8 cellular contexts compared by ENCODE assay signal in the genomic region with DNA sequence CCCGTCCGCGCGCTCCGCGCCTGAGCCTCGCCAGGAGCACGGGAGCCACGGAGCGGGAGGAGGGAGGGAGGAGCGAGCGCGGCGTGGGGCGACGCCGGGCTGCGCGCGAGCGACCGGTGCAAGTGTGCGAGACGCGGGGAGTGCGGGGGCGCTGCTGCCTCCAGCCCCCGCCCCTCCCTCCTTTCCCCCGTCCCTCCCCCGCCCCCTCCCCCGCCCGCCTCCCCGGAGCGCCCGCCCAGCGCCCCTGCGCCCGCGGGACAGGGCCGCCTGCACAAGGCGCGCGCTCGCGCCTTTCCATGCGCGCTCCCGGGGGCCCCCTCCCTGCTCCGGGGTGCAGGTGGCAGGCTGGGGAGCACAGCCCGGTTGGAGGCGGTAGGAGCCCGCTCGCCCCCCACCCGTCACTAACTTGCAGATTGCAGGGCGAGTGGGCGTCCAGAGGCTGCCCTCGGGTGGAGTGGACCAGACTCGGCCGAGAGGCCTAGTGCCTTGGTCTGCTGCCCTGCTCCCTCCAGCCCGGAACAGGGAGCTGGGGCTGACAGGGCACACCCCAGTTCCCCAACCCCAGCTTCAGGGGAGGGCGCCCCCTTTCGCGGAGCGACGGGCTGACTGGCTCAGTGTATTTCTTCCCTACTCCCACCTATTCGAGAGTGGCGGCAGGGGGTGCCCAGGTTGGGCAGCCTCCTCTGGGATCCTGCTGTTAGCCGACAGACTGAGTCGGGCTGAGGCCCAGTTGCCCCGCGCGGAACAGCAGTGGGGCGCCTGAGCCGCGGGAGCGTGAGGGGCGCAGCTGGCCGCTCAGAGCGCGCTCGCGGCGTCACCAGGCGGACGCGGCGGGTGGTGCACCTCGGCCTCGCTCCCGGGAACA. TPM values are rescaled to one million over a fixed set of nuclear protein-coding genes. Genes with fewer than 3 reads are reported as not detected.
DNase-seq lines count a peak whose midpoint lies in the region; ATAC-seq and TF ChIP-seq lines count a peak whose summit lies in the region.

A gene (minus strand): TSS at position 126 of the 865 bp plus-strand sequence. CDS start 255 bp downstream, outside the sequence.

- peak within 1 kb of the TSS; percentile 65 for H2AK5ac ChIP-seq in neuronal stem cell (ENCODE audit: low read depth, low read length)

- no peaks in the 10 kb centered on the region for H3K79me1 ChIP-seq in neuronal stem cell (ENCODE audit: low read depth, low read length)

- H3K27ac ChIP-seq in A673 (ENCODE audit: low read depth, low read length, poor library complexity, severe bottlenecking) = no peak within 1 kb of the TSS
- H3K27ac ChIP-seq in neuronal stem cell (replicated peaks; ENCODE audit: low read length) = no peak within 1 kb of the TSS

- no peak within 1 kb of the TSS for H2BK12ac ChIP-seq in neuronal stem cell (ENCODE audit: low read length)

- H3K18ac ChIP-seq in neuronal stem cell (ENCODE audit: low read length) = peak within 1 kb of the TSS; percentile 91

- no peak within 1 kb of the TSS for H3K14ac ChIP-seq in neuronal stem cell (ENCODE audit: low read length)

- H2BK5ac ChIP-seq in neuronal stem cell (ENCODE audit: low read length) = no peak within 1 kb of the TSS

- H3K23ac ChIP-seq in neuronal stem cell (ENCODE audit: low read depth, low read length, poor library complexity) = peak within 1 kb of the TSS; percentile 17

- BruUV-seq in A673 (replicated peaks; lab: Mats Ljungman, UMichigan) = no TSS peak

- no peak within 1 kb of the TSS for H3K4ac ChIP-seq in neuronal stem cell (ENCODE audit: low read length)

- peak within 1 kb of the TSS; percentile 90 for H2AFZ ChIP-seq in neuronal stem cell (ENCODE audit: low read length)

- H3K4me1 ChIP-seq in A673 (ENCODE audit: insufficient read depth, low read length, poor library complexity, severe bottlenecking) (no peaks in the 10 kb centered on the region), neuronal stem cell (ENCODE audit: control insufficient read depth in 2 of 2, insufficient read depth in 1 of 2, low read depth in 1 of 2, low read length in 2 of 2) (peaks cover 8 to 14% of the 10 kb centered on the region in 2 donors)

- intact Hi-C loops in A673 (cut with micrococcal nuclease; ENCODE audit: unreplicated experiment) = loop anchor here (1.0 to 10.0 kb wide), 2 partner anchors 222 to 385 kb away; no protein-coding TSS in a partner anchor

- CTCF ChIA-PET in A673 (lab: Charles Lee) (interaction anchor here (0.6 to 1.4 kb wide), 3 partner anchors 16 to 223 kb away, joined by 3 to 8 read pairs (median 4); no protein-coding TSS in a partner anchor), HEK293T (lab: Yijun Ruan, JAX) (interaction anchor here (0.6 to 3.5 kb wide), 4 partner anchors 220 to 449 kb away, joined by 3 to 32 read pairs (median 4); a partner anchor contains a TSS)

- H2BK15ac ChIP-seq in neuronal stem cell (ENCODE audit: low read length) = peak within 1 kb of the TSS; percentile 41

- no peak within 1 kb of the TSS for H4K91ac ChIP-seq in neuronal stem cell (ENCODE audit: low read depth, low read length, poor library complexity)

- H3K36me3 ChIP-seq in A673 (ENCODE audit: insufficient read depth, low read length, poor library complexity, severe bottlenecking) = no peaks in the 10 kb centered on the region
- no peaks in the 10 kb centered on the region for H3K36me3 ChIP-seq in neuronal stem cell (replicated peaks in 1 of 2; ENCODE audit: control insufficient read depth in 2 of 2, insufficient read depth in 2 of 2, low read length in 2 of 2)

- no peak within 1 kb of the TSS for H4K8ac ChIP-seq in neuronal stem cell (ENCODE audit: low read depth, low read length)

- POLR2A ChIA-PET in A673 (lab: Charles Lee; ENCODE audit: low non-redundant PET) = no interaction called here
- POLR2A ChIA-PET in HEK293T (lab: Yijun Ruan, JAX) = no interaction called here

- H3K9me3 ChIP-seq in A673 (ENCODE audit: low read depth, low read length, poor library complexity, severe bottlenecking) = no peaks in the 10 kb centered on the region
- H3K9me3 ChIP-seq in neuronal stem cell (replicated peaks in 1 of 2; ENCODE audit: control insufficient read depth in 2 of 2, insufficient read depth in 1 of 2, low read depth in 1 of 2, low read length in 2 of 2) = peaks cover 0 to 4% of the 10 kb centered on the region in 2 donors

- DNase-seq in A673 (ENCODE audit: low spot score) (peak; percentile 52), HEK293T (ENCODE audit: extremely low spot score) (peak; percentile 73), activated T-cell treated with anti-CD3 and anti-CD28 coated beads for 24 hours (ENCODE audit: low read depth) (peak; percentile 47), neuronal stem cell (ENCODE audit: low spot score) (peak; percentile 61), NOMO-1 (lab: John Stamatoyannopoulos, UW; ENCODE audit: unreplicated experiment in 2 of 2) (no peak)

- no peak within 1 kb of the TSS for H2BK120ac ChIP-seq in neuronal stem cell (ENCODE audit: low read depth, low read length)

- TF ChIP-seq CTCF in A673 (conservative IDR thresholded peaks at IDR 0.05; ENCODE audit: low read depth, low read length) = peak; percentile 74

- peak within 1 kb of the TSS; percentile 45 for H3K9ac ChIP-seq in neuronal stem cell (ENCODE audit: low read depth, low read length, poor library complexity)

- H3K27me3 ChIP-seq in A673 (replicated peaks; ENCODE audit: insufficient read depth, low read depth, low read length, poor library complexity) (peaks cover 89% of the 10 kb centered on the region), neuronal stem cell (ENCODE audit: control insufficient read depth in 3 of 3, insufficient read depth in 3 of 3, low read depth in 1 of 3, low read length in 3 of 3) (peaks cover 20 to 77% (median 72%) of the 10 kb centered on the region in 3 experiments)

- H3K4me3 ChIP-seq in A673 (ENCODE audit: low read depth, low read length, poor library complexity, severe bottlenecking) (peak within 1 kb of the TSS; percentile 17), neuronal stem cell (ENCODE audit: low read length in 2 of 2) (peak within 1 kb of the TSS; percentile 55 to 77)

- H3K4me2 ChIP-seq in neuronal stem cell (ENCODE audit: insufficient read depth, low read length, poor library complexity, severe bottlenecking) = peak within 1 kb of the TSS; percentile 94

- peak; percentile 37 for ATAC-seq in esophagus mucosa
- ATAC-seq in GM19455 (IDR thresholded peaks at IDR 0.05; ENCODE audit: unreplicated experiment) = no peak
- ATAC-seq in HG02610 (IDR thresholded peaks at IDR 0.05; ENCODE audit: unreplicated experiment) = no peak

- WGBS in neuronal stem cell (ENCODE audit: extremely low coverage in 2 of 2, insufficient read length in 2 of 2, insufficient replicate concordance in 1 of 2), 2 donors = no CpG with 5 or more reads among the region's 90 CpGs

TF ChIP-seq in HEK293T, 16 proteins besides CTCF, POLR2A, EP300 and RAD21:
- TF ChIP-seq HDGF (IDR thresholded peaks at IDR 0.05; ENCODE audit: borderline replicate concordance) = no peak
- TF ChIP-seq BHLHE40 (IDR thresholded peaks at IDR 0.05; ENCODE audit: borderline replicate concordance) = no peak
- no peak for TF ChIP-seq FOXK2 (IDR thresholded peaks at IDR 0.05)
- no peak for TF ChIP-seq ZNF384 (IDR thresholded peaks at IDR 0.05)
- TF ChIP-seq LEF1 (IDR thresholded peaks at IDR 0.05; ENCODE audit: borderline replicate concordance) = no peak
- no peak for TF ChIP-seq CTBP1 (IDR thresholded peaks at IDR 0.05; ENCODE audit: borderline replicate concordance)
- no peak for TF ChIP-seq L3MBTL2 (conservative IDR thresholded peaks at IDR 0.05)
- no peak for TF ChIP-seq NFRKB (IDR thresholded peaks at IDR 0.05)
- no peak for TF ChIP-seq FOXM1 (IDR thresholded peaks at IDR 0.05; ENCODE audit: borderline replicate concordance)
- no peak for TF ChIP-seq ELF4 (IDR thresholded peaks at IDR 0.05)
- TF ChIP-seq ARNT (IDR thresholded peaks at IDR 0.05) = no peak
- no peak for TF ChIP-seq FOXA1 (IDR thresholded peaks at IDR 0.05)
- TF ChIP-seq TARDBP (IDR thresholded peaks at IDR 0.05) = no peak

RNA-seq across cellular contexts. Expression of the gene that starts here (rescaled TPM):
- total RNA-seq in A673 (2021) (not detected in 2 replicates), esophagus mucosa (0.16 TPM)
- 0.07 TPM for polyA plus RNA-seq in neuronal stem cell (2013, experiment 1 of 2)
- 0.06 TPM for polyA plus RNA-seq in neuronal stem cell (2013, experiment 2 of 2)

Comparison
In these comparisons a context has a peak if more than half of its experiments do, and no peak if none do; other contexts are left out.
1. Peak in DNase-seq and H3K4me3 ChIP-seq in A673; RNA of the gene not detected or under 1 TPM.
2. Peak in ATAC-seq in esophagus mucosa; RNA of the gene not detected or under 1 TPM.
3. DNase-seq: peak in HEK293T (single experiment), activated T-cell treated with anti-CD3 and anti-CD28 coated beads for 24 hours (single experiment) and neuronal stem cell (single experiment); none in NOMO-1 (0 of 2).